Comparison of ENCODE assay signal across 8 cellular contexts in the genomic region with DNA sequence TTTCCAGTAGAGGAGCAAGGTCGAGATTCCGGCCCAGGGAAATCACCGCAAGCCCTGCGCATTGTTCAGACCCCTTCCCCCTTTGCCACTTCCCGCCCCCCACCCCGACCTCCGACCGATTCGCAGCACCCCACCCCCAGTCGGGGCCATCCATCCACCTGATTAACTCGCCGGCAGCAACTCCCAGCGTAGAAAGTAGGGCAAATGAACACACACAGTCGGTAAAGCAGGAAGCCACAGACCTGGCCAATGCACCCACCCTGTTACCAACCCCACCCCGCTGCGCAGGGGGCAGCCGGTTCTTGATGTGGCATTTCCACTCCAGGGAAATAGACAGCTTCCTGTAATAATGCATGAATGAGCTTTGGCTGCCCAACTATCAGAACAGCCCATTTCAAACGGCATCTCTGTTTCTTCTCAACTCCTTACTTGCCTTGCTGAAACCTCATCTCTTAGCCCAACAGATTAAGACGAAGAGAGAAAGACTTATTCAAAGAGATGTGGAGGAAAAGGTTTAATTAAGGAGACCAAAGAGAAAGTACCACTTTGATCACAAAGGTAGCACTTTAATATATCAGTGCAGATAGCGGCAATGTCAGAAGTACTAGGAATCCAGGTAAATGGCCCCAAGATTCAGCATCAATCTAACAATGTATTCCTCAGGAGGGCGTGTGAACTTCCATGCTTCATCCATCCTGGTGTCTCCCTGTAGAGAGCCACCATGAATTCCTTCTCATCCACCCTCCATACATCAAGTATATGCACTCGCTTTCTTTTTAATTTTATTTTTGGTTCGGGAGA. TPM values are rescaled to one million over a fixed set of nuclear protein-coding genes. Genes with fewer than 3 reads are reported as not detected.
DNase-seq lines count a peak whose midpoint lies in the region; ATAC-seq and TF ChIP-seq lines count a peak whose summit lies in the region.

No MANE protein-coding gene starts in this region.

- peaks cover 29% of the 10 kb centered on the region for H3K36me3 Mint-ChIP-seq in CD8-positive, alpha-beta T cell
- no peaks in the 10 kb centered on the region for H3K36me3 Mint-ChIP-seq in T-cell
- no peaks in the 10 kb centered on the region for H3K36me3 Mint-ChIP-seq in MCF 10A (ENCODE audit: insufficient read depth, unreplicated experiment)

- peaks cover 55% of the 10 kb centered on the region for H3K4me1 Mint-ChIP-seq in CD8-positive, alpha-beta T cell (ENCODE audit: low read depth)
- H3K4me1 Mint-ChIP-seq in T-cell, result peaks cover 47 to 59% (median 59%) of the 10 kb centered on the region in 3 donors
- H3K4me1 Mint-ChIP-seq in MCF 10A (ENCODE audit: insufficient read depth, unreplicated experiment), result peaks cover 20% of the 10 kb centered on the region
- peaks cover 49% of the 10 kb centered on the region for H3K4me1 Mint-ChIP-seq in stimulated activated naive CD8-positive, alpha-beta T cell treated with anti-CD3 and anti-CD28 coated beads, Interleukin-15, amount 100 ng/mL, for 72 hours

- peak overlapping the region; percentile 53 for H3K27ac ChIP-seq in CD8-positive, alpha-beta T cell (ENCODE audit: low read depth, low read length)

- H3K9me3 Mint-ChIP-seq in CD8-positive, alpha-beta T cell, result no peaks in the 10 kb centered on the region
- H3K9me3 Mint-ChIP-seq in T-cell, result no peaks in the 10 kb centered on the region
- no peaks in the 10 kb centered on the region for H3K9me3 Mint-ChIP-seq in MCF 10A (ENCODE audit: unreplicated experiment)
- no peaks in the 10 kb centered on the region for H3K9me3 Mint-ChIP-seq in stimulated activated naive CD8-positive, alpha-beta T cell treated with anti-CD3 and anti-CD28 coated beads, Interleukin-15, amount 100 ng/mL, for 72 hours

- ATAC-seq in CD8-positive, alpha-beta T cell, result peak; percentile 5
- ATAC-seq in T-cell (replicated peaks in 1 of 4), result peak in 3 of 4 experiments; percentile 14 to 23 (median 20)
- peak; percentile 7 for ATAC-seq in stimulated activated naive CD8-positive, alpha-beta T cell treated with anti-CD3 and anti-CD28 coated beads, Interleukin-15, amount 100 ng/mL, for 72 hours
- ATAC-seq in HG02642 (IDR thresholded peaks at IDR 0.05; ENCODE audit: poor library complexity, unreplicated experiment), result no peak
- ATAC-seq in HG02870 (IDR thresholded peaks at IDR 0.05; ENCODE audit: unreplicated experiment), result no peak

- H3K36me3 ChIP-seq in CD8-positive, alpha-beta T cell (ENCODE audit: insufficient read depth, low read length), result no peaks in the 10 kb centered on the region

- H3K4me1 ChIP-seq in CD8-positive, alpha-beta T cell (ENCODE audit: insufficient read depth, low read length), result peaks cover 49% of the 10 kb centered on the region

- no TSS peak for BruUV-seq in MCF 10A (replicated peaks; lab: Mats Ljungman, UMichigan)

- H3K4me3 Mint-ChIP-seq in CD8-positive, alpha-beta T cell, result peak overlapping the region; percentile 96
- H3K4me3 Mint-ChIP-seq in T-cell, result peak overlapping the region; percentile 88 to 96 (median 96)
- peak overlapping the region; percentile 90 for H3K4me3 Mint-ChIP-seq in MCF 10A (ENCODE audit: unreplicated experiment)
- peak overlapping the region; percentile 98 to 100 for H3K4me3 Mint-ChIP-seq in stimulated activated naive CD8-positive, alpha-beta T cell treated with anti-CD3 and anti-CD28 coated beads, Interleukin-15, amount 100 ng/mL, for 72 hours

- no peaks in the 10 kb centered on the region for H3K27me3 ChIP-seq in CD8-positive, alpha-beta T cell (ENCODE audit: insufficient read depth, low read length)

- intact Hi-C loops in CD8-positive, alpha-beta T cell (cut with DNase I, micrococcal nuclease), result loop anchor here (1.0 to 10.0 kb wide), 7 partner anchors 101 to 1691 kb away; a partner anchor contains a TSS
- intact Hi-C loops in MCF 10A (cut with micrococcal nuclease), result no loop called here

- POLR2A ChIA-PET in CD8-positive, alpha-beta T cell (lab: Charles Lee), result interaction anchor here (1.0 to 1.1 kb wide), 2 partner anchors 28 to 203 kb away, joined by 3 read pairs; no protein-coding TSS in a partner anchor
- POLR2A ChIA-PET in T-cell (lab: Charles Lee) (interaction anchor here (0.6 kb wide), 2 partner anchors 44 to 602 kb away, joined by 3 read pairs; no protein-coding TSS in a partner anchor), MCF 10A (lab: Yijun Ruan, JAX) (interaction anchor here (1.0 kb wide), 1 partner anchor 257 kb away, joined by 4 read pairs; no protein-coding TSS in a partner anchor)

- TF ChIP-seq CTCF in CD8-positive, alpha-beta T cell (IDR thresholded peaks at IDR 0.05), result no peak
- no peak for TF ChIP-seq CTCF in MCF 10A (IDR thresholded peaks at IDR 0.05; ENCODE audit: unreplicated experiment)

- DNase-seq in CD8-positive, alpha-beta T cell, result peak in 6 of 7 experiments; percentile 42 to 74 (median 60)
- DNase-seq in T-cell, result peak; percentile 18 to 60 (median 46)
- DNase-seq in MCF 10A (ENCODE audit: unreplicated experiment), result no peak
- DNase-seq in medulla oblongata (ENCODE audit: extremely low spot score), result peak; percentile 30
- peak; percentile 19 to 42 for DNase-seq in stimulated activated naive CD8-positive, alpha-beta T cell treated with anti-CD3 and anti-CD28 coated beads, Interleukin-15, amount 100 ng/mL, for 72 hours
- DNase-seq in SIG-M5 (lab: John Stamatoyannopoulos, UW), result no peak

- H3K4me3 ChIP-seq in CD8-positive, alpha-beta T cell (ENCODE audit: low read depth, low read length), result peak overlapping the region; percentile 84

- peak overlapping the region; percentile 96 for H3K27ac Mint-ChIP-seq in CD8-positive, alpha-beta T cell
- H3K27ac Mint-ChIP-seq in T-cell, result peak overlapping the region; percentile 92 to 93
- H3K27ac Mint-ChIP-seq in MCF 10A (ENCODE audit: low read depth, unreplicated experiment), result peak overlapping the region; percentile 86
- H3K27ac Mint-ChIP-seq in stimulated activated naive CD8-positive, alpha-beta T cell treated with anti-CD3 and anti-CD28 coated beads, Interleukin-15, amount 100 ng/mL, for 72 hours, result peak overlapping the region; percentile 95 to 97

- no peaks in the 10 kb centered on the region for H3K27me3 Mint-ChIP-seq in CD8-positive, alpha-beta T cell (ENCODE audit: low read depth)
- no peaks in the 10 kb centered on the region for H3K27me3 Mint-ChIP-seq in T-cell
- H3K27me3 Mint-ChIP-seq in MCF 10A (ENCODE audit: insufficient read depth, unreplicated experiment), result no peaks in the 10 kb centered on the region
- H3K27me3 Mint-ChIP-seq in stimulated activated naive CD8-positive, alpha-beta T cell treated with anti-CD3 and anti-CD28 coated beads, Interleukin-15, amount 100 ng/mL, for 72 hours, result no peaks in the 10 kb centered on the region

- CTCF ChIA-PET in CD8-positive, alpha-beta T cell (lab: Charles Lee), result no interaction called here
- CTCF ChIA-PET in T-cell (lab: Charles Lee) (interaction anchor here (0.5 to 1.5 kb wide), 4 partner anchors 33 to 1254 kb away, joined by 3 read pairs; no protein-coding TSS in a partner anchor), MCF 10A (lab: Yijun Ruan, JAX) (interaction anchor here (1.0 kb wide), 1 partner anchor 189 kb away, joined by 3 read pairs; no protein-coding TSS in a partner anchor)

- no peaks in the 10 kb centered on the region for H3K9me3 ChIP-seq in CD8-positive, alpha-beta T cell (ENCODE audit: low read length)

RNA-seq across cellular contexts. Expression of a gene that starts 1.9 kb away (rescaled TPM):
- 10 to 100 TPM; 60.8 to 65.1 TPM for total RNA-seq in CD8-positive, alpha-beta T cell
- total RNA-seq in T-cell, result 10 to 100 TPM; 52.2 to 81.0 (median 60.9) TPM
- 3.4 and 4.3 TPM in 2 replicates for total RNA-seq in MCF 10A (2022)

Comparison
In these comparisons a context has a peak if more than half of its experiments do, and no peak if none do; other contexts are left out.
1. ATAC-seq: peak in CD8-positive, alpha-beta T cell (single experiment), T-cell (3 of 4) and stimulated activated naive CD8-positive, alpha-beta T cell treated with anti-CD3 and anti-CD28 coated beads, Interleukin-15, amount 100 ng/mL, for 72 hours (single experiment); none in HG02642 (single experiment) and HG02870 (single experiment).
2. DNase-seq: peak in CD8-positive, alpha-beta T cell (6 of 7), T-cell (34 of 34), medulla oblongata (single experiment) and stimulated activated naive CD8-positive, alpha-beta T cell treated with anti-CD3 and anti-CD28 coated beads, Interleukin-15, amount 100 ng/mL, for 72 hours (2 of 2); none in MCF 10A (single experiment) and SIG-M5 (single experiment).
3. Peak in every context shown above with its lines, with median percentiles within 50 percentile points of each other: H3K27ac Mint-ChIP-seq and H3K4me3 Mint-ChIP-seq.